ENCODE assay signal across 10 cellular contexts in genomic region chr9:125235805-125236534, GRCh38. TPM values are rescaled to one million over a fixed set of nuclear protein-coding genes. Genes with fewer than 3 reads are reported as not detected.
DNase-seq lines count a peak whose midpoint lies in the region; ATAC-seq and TF ChIP-seq lines count a peak whose summit lies in the region.
"Had no signal": no experiment of that assay in that cellular context is flagged by ENCODE, and none has a peak within 500 bp of the region (broad histone marks: within the 10 kb centered on the region; RNA-seq: fewer than 3 reads in every experiment).

No MANE protein-coding gene starts in this region.

- intact Hi-C loops in heart left ventricle (cut with DNase I): loop anchor here in 3 of 10 donors (5.0 kb wide), 1 partner anchor 34 kb away; the partner anchor contains the start of gene RABEPK (in 3 of the 3)
- intact Hi-C loops in Right ventricle myocardium superior (cut with DNase I): no loop called here
- intact Hi-C loops in colonic mucosa (cut with DNase I): no loop called here

- peaks cover 45% of the 10 kb centered on the region for H3K4me1 Mint-ChIP-seq in activated CD8-positive, alpha-beta T cell treated with anti-CD3 and anti-CD28 coated beads, Interleukin-2, amount 10 ng/mL, durations not matched to agents 7 days and 5 days (ENCODE audit: low read depth)
- H3K4me1 Mint-ChIP-seq in type B pancreatic cell (ENCODE audit: unreplicated experiment): peaks cover 28% of the 10 kb centered on the region

- H3K36me3 ChIP-seq in heart left ventricle: peaks cover 0 to 88% (median 76%) of the 10 kb centered on the region in 9 donors
- peaks cover 18% of the 10 kb centered on the region for H3K36me3 ChIP-seq in hepatocyte (replicated peaks; ENCODE audit: insufficient read depth, low read depth)
- peaks cover 14% of the 10 kb centered on the region for H3K36me3 ChIP-seq in colonic mucosa

- peaks cover 58% of the 10 kb centered on the region for H3K79me2 ChIP-seq in hepatocyte

- H4K20me1 ChIP-seq in hepatocyte (ENCODE audit: insufficient read depth, poor library complexity, severe bottlenecking): peaks cover 64% of the 10 kb centered on the region

- TF ChIP-seq POLR2A in heart left ventricle (IDR thresholded peaks at IDR 0.05): no peak

- peak overlapping the region; percentile 30 for H3K27ac Mint-ChIP-seq in activated CD8-positive, alpha-beta T cell treated with anti-CD3 and anti-CD28 coated beads, Interleukin-2, amount 10 ng/mL, durations not matched to agents 7 days and 5 days
- peak overlapping the region; percentile 71 for H3K27ac Mint-ChIP-seq in type B pancreatic cell

- H3K9ac ChIP-seq in colonic mucosa (ENCODE audit: low read depth in 2 of 2, low read length in 2 of 2): no peak overlapping the region

- DNase-seq in heart left ventricle (no peak), Right ventricle myocardium superior (no peak), hepatocyte (ENCODE audit: low spot score) (no peak), type B pancreatic cell (ENCODE audit: extremely low spot score, unreplicated experiment) (no peak), NCI-H1436 treated with DMSO at 0.1 percent for 48 hours (lab: John Stamatoyannopoulos, UW) (no peak), colonic mucosa (no peak)
- DNase-seq in activated CD8-positive, alpha-beta T cell treated with anti-CD3 and anti-CD28 coated beads, Interleukin-2, amount 10 ng/mL, durations not matched to agents 7 days and 5 days: no peak
- DNase-seq: DMS 273 treated with DMSO at 0.1 percent for 48 hours, NCI-H1048 had no signal

- H3K9me3 ChIP-seq in heart left ventricle (no peaks in the 10 kb centered on the region), hepatocyte (ENCODE audit: low read depth) (no peaks in the 10 kb centered on the region), colonic mucosa (no peaks in the 10 kb centered on the region)

- H3K27ac ChIP-seq in heart left ventricle: peak overlapping the region in 3 of 12 donors; percentile 22 to 37 (median 32)
- peak overlapping the region; percentile 27 for H3K27ac ChIP-seq in hepatocyte
- no peak overlapping the region for H3K27ac ChIP-seq in colonic mucosa

- CTCF ChIA-PET in activated CD8-positive, alpha-beta T cell treated with anti-CD3 and anti-CD28 coated beads, Interleukin-2, amount 10 ng/mL, durations not matched to agents 7 days and 5 days (lab: Charles Lee): interaction anchor here (2.9 kb wide), 1 partner anchor 126 kb away, joined by 10 read pairs; no protein-coding TSS in a partner anchor

- no peaks in the 10 kb centered on the region for H3K9me2 ChIP-seq in hepatocyte (replicated peaks; ENCODE audit: insufficient read depth)

- H3K4me3 ChIP-seq in heart left ventricle (peak overlapping the region in 8 of 12 donors; percentile 9 to 94 (median 54)), hepatocyte (peak overlapping the region; percentile 12), colonic mucosa (no peak overlapping the region)

- H3K4me1 ChIP-seq in heart left ventricle (peaks cover 9 to 59% (median 50%) of the 10 kb centered on the region in 12 donors), hepatocyte (ENCODE audit: insufficient read depth) (peaks cover 38% of the 10 kb centered on the region), colonic mucosa (peaks cover 20% of the 10 kb centered on the region)

- peak overlapping the region; percentile 4 for H3K4me3 Mint-ChIP-seq in activated CD8-positive, alpha-beta T cell treated with anti-CD3 and anti-CD28 coated beads, Interleukin-2, amount 10 ng/mL, durations not matched to agents 7 days and 5 days
- peak overlapping the region; percentile 97 for H3K4me3 Mint-ChIP-seq in type B pancreatic cell

- WGBS in heart left ventricle, 4 donors: 35 to 57% (median 47%) methylated on average over 5 of the region's 5 CpGs
- WGBS in hepatocyte (ENCODE audit: low lambda C conversion rate, missing lambda C conversion rate): 73% methylated on average over 5 of the region's 5 CpGs

- no peak for ATAC-seq in heart left ventricle
- ATAC-seq in Right ventricle myocardium superior (ENCODE audit: poor library complexity): no peak
- no peak for ATAC-seq in activated CD8-positive, alpha-beta T cell treated with anti-CD3 and anti-CD28 coated beads, Interleukin-2, amount 10 ng/mL, durations not matched to agents 7 days and 5 days
- no peak for ATAC-seq in GM18498 (IDR thresholded peaks at IDR 0.05; ENCODE audit: unreplicated experiment)

- POLR2A ChIA-PET in activated CD8-positive, alpha-beta T cell treated with anti-CD3 and anti-CD28 coated beads, Interleukin-2, amount 10 ng/mL, durations not matched to agents 7 days and 5 days (lab: Charles Lee): interaction anchor here (1.3 to 2.0 kb wide), 2 partner anchors 9 to 26 kb away, joined by 7 read pairs; partner anchors contain the start of gene GAPVD1

- TF ChIP-seq CTCF in heart left ventricle (IDR thresholded peaks at IDR 0.05) (no peak), hepatocyte (IDR thresholded peaks at IDR 0.05; ENCODE audit: poor library complexity) (no peak), type B pancreatic cell (conservative IDR thresholded peaks at IDR 0.05) (no peak), colonic mucosa (IDR thresholded peaks at IDR 0.05) (no peak)

- H3K9me3 Mint-ChIP-seq in activated CD8-positive, alpha-beta T cell treated with anti-CD3 and anti-CD28 coated beads, Interleukin-2, amount 10 ng/mL, durations not matched to agents 7 days and 5 days (ENCODE audit: insufficient read depth): no peaks in the 10 kb centered on the region
- no peaks in the 10 kb centered on the region for H3K9me3 Mint-ChIP-seq in type B pancreatic cell

- H3K27me3 ChIP-seq in heart left ventricle (no peaks in the 10 kb centered on the region), hepatocyte (no peaks in the 10 kb centered on the region), colonic mucosa (no peaks in the 10 kb centered on the region)

- H3K27me3 Mint-ChIP-seq in activated CD8-positive, alpha-beta T cell treated with anti-CD3 and anti-CD28 coated beads, Interleukin-2, amount 10 ng/mL, durations not matched to agents 7 days and 5 days (ENCODE audit: low read depth): no peaks in the 10 kb centered on the region
- peaks cover under 1% of the 10 kb centered on the region for H3K27me3 Mint-ChIP-seq in type B pancreatic cell

- H3K36me3 Mint-ChIP-seq in activated CD8-positive, alpha-beta T cell treated with anti-CD3 and anti-CD28 coated beads, Interleukin-2, amount 10 ng/mL, durations not matched to agents 7 days and 5 days (ENCODE audit: low read depth): peaks cover 71% of the 10 kb centered on the region
- peaks cover 51% of the 10 kb centered on the region for H3K36me3 Mint-ChIP-seq in type B pancreatic cell

- H2AFZ ChIP-seq in hepatocyte: no peak overlapping the region

- peak overlapping the region; percentile 87 for H3K4me2 ChIP-seq in hepatocyte

RNA-seq across cellular contexts. Expression of gene HSPA5, which starts 5.2 kb away (rescaled TPM):
- 100 to 1,000 TPM; 110 to 383 (median 242) TPM for total RNA-seq in heart left ventricle
- polyA plus RNA-seq in heart left ventricle: 1,000 to 10,000 TPM in 1 of 2 donors, 10 to 100 TPM in 1; 89.2 to 1,101 TPM
- total RNA-seq in Right ventricle myocardium superior: 159 TPM
- total RNA-seq in activated CD8-positive, alpha-beta T cell treated with anti-CD3 and anti-CD28 coated beads, Interleukin-2, amount 10 ng/mL, durations not matched to agents 7 days and 5 days: 100 to 1,000 TPM; 146 to 148 TPM
- total RNA-seq in hepatocyte: 239 and 246 TPM in 2 replicates
- 829 and 881 TPM in 2 replicates for polyA plus RNA-seq in hepatocyte
- 269 and 299 TPM in 2 replicates for total RNA-seq in type B pancreatic cell (ENCODE audit: low replicate concordance)
- total RNA-seq in colonic mucosa: 100 to 1,000 TPM; 281 to 441 TPM

RNA-seq across cellular contexts. Expression of gene GAPVD1, which starts 25.7 kb away (rescaled TPM):
- total RNA-seq in heart left ventricle: 10 to 100 TPM; 25.9 to 45.5 (median 32.7) TPM
- 10 to 100 TPM in 1 of 2 donors, 1 to 10 TPM in 1; 7.2 to 18.6 TPM for polyA plus RNA-seq in heart left ventricle
- total RNA-seq in Right ventricle myocardium superior: 31.9 TPM
- total RNA-seq in activated CD8-positive, alpha-beta T cell treated with anti-CD3 and anti-CD28 coated beads, Interleukin-2, amount 10 ng/mL, durations not matched to agents 7 days and 5 days: 10 to 100 TPM; 52.1 to 59.4 TPM
- 44.7 and 50.0 TPM in 2 replicates for total RNA-seq in hepatocyte
- 22.9 and 25.5 TPM in 2 replicates for polyA plus RNA-seq in hepatocyte
- 44.4 and 52.4 TPM in 2 replicates for total RNA-seq in type B pancreatic cell (ENCODE audit: low replicate concordance)
- 10 to 100 TPM; 38.9 to 42.0 TPM for total RNA-seq in colonic mucosa

RNA-seq across cellular contexts. Expression of gene RABEPK, which starts 35.6 kb away (rescaled TPM):
- total RNA-seq in heart left ventricle (10 to 100 TPM in 5 of 9 donors, 1 to 10 TPM in 4; 7.4 to 12.2 (median 10.6) TPM), Right ventricle myocardium superior (7.0 TPM), hepatocyte (18.2 and 20.4 TPM in 2 replicates), type B pancreatic cell (ENCODE audit: low replicate concordance) (14.9 and 19.0 TPM in 2 replicates), colonic mucosa (10 to 100 TPM in 1 of 2 donors, 1 to 10 TPM in 1; 8.0 to 17.2 TPM)
- polyA plus RNA-seq in heart left ventricle (10 to 100 TPM in 1 of 2 donors, 1 to 10 TPM in 1; 8.5 to 31.1 TPM), hepatocyte (30.1 and 33.1 TPM in 2 replicates)
- total RNA-seq in activated CD8-positive, alpha-beta T cell treated with anti-CD3 and anti-CD28 coated beads, Interleukin-2, amount 10 ng/mL, durations not matched to agents 7 days and 5 days: 10 to 100 TPM; 15.0 to 15.3 TPM

RNA-seq across cellular contexts. Expression of gene PPP6C, which starts 46.4 kb away (rescaled TPM):
- 10 to 100 TPM; 26.6 to 40.7 (median 37.7) TPM for total RNA-seq in heart left ventricle
- polyA plus RNA-seq in heart left ventricle: 10 to 100 TPM; 12.0 to 25.2 TPM
- 34.2 TPM for total RNA-seq in Right ventricle myocardium superior
- total RNA-seq in activated CD8-positive, alpha-beta T cell treated with anti-CD3 and anti-CD28 coated beads, Interleukin-2, amount 10 ng/mL, durations not matched to agents 7 days and 5 days: 10 to 100 TPM; 47.2 to 51.9 TPM
- 35.2 and 36.2 TPM in 2 replicates for total RNA-seq in hepatocyte
- polyA plus RNA-seq in hepatocyte: 24.7 and 27.1 TPM in 2 replicates
- 30.2 and 35.2 TPM in 2 replicates for total RNA-seq in type B pancreatic cell (ENCODE audit: low replicate concordance)
- 10 to 100 TPM; 48.2 to 54.7 TPM for total RNA-seq in colonic mucosa
